Comparison of ENCODE assay signal across 8 cellular contexts in genomic region chr6:148761532-148761951, GRCh38. TPM values are rescaled to one million over a fixed set of nuclear protein-coding genes. Genes with fewer than 3 reads are reported as not detected.
DNase-seq lines count a peak whose midpoint lies in the region; ATAC-seq, FAIRE-seq and TF ChIP-seq lines count a peak whose summit lies in the region.

No MANE protein-coding gene starts in this region.

- peaks cover 0 to 25% (median 10%) of the 10 kb centered on the region in 4 donors for H3K4me1 ChIP-seq in Peyer's patch
- no peaks in the 10 kb centered on the region for H3K4me1 ChIP-seq in colonic mucosa

- no peak for TF ChIP-seq CTCF in Peyer's patch (IDR thresholded peaks at IDR 0.05)
- TF ChIP-seq CTCF in colonic mucosa (IDR thresholded peaks at IDR 0.05): no peak

- H3K36me3 ChIP-seq in Peyer's patch: no peaks in the 10 kb centered on the region
- no peaks in the 10 kb centered on the region for H3K36me3 ChIP-seq in colonic mucosa

- peak; percentile 4 for ATAC-seq in GM18498 (IDR thresholded peaks at IDR 0.05; ENCODE audit: unreplicated experiment)
- peak; percentile 28 to 50 for ATAC-seq in naive thymus-derived CD8-positive, alpha-beta T cell

- TF ChIP-seq POLR2A in Peyer's patch (IDR thresholded peaks at IDR 0.05) (no peak), H54 (IDR thresholded peaks at IDR 0.05; ENCODE audit: low read depth, low read length) (no peak)

- H3K4me3 Mint-ChIP-seq in naive thymus-derived CD8-positive, alpha-beta T cell: peak overlapping the region; percentile 69 to 87 (median 79)

- peak overlapping the region; percentile 78 to 97 (median 92) for H3K27ac Mint-ChIP-seq in naive thymus-derived CD8-positive, alpha-beta T cell

- H3K4me3 ChIP-seq in Peyer's patch: peak overlapping the region in 3 of 4 donors; percentile 6 to 26 (median 26)
- no peak overlapping the region for H3K4me3 ChIP-seq in colonic mucosa

- H3K36me3 Mint-ChIP-seq in naive thymus-derived CD8-positive, alpha-beta T cell: no peaks in the 10 kb centered on the region

- no peak for FAIRE-seq in H54 (lab: Jason Lieb, UNC)

- no peaks in the 10 kb centered on the region for H3K9me3 Mint-ChIP-seq in naive thymus-derived CD8-positive, alpha-beta T cell

- peak in 2 of 3 donors; percentile 69 to 74 for DNase-seq in Peyer's patch
- DNase-seq in colonic mucosa: no peak
- peak in 6 of 10 donors; percentile 47 to 71 (median 57) for DNase-seq in naive thymus-derived CD8-positive, alpha-beta T cell
- no peak for DNase-seq in effector CD8-positive, alpha-beta T cell (lab: John Stamatoyannopoulos, UW)
- DNase-seq in H4 (ENCODE audit: low spot score): no peak
- no peak for DNase-seq in H54 (ENCODE audit: insufficient read length, low spot score)
- no peak for DNase-seq in mesenteric fat pad (ENCODE audit: low spot score)

- H3K9me3 ChIP-seq in Peyer's patch (no peaks in the 10 kb centered on the region), colonic mucosa (no peaks in the 10 kb centered on the region)

- H3K9ac ChIP-seq in colonic mucosa (ENCODE audit: low read depth in 2 of 2, low read length in 2 of 2): no peak overlapping the region

- peaks cover 0 to 7% (median 0%) of the 10 kb centered on the region in 5 donors for H3K27me3 Mint-ChIP-seq in naive thymus-derived CD8-positive, alpha-beta T cell

- intact Hi-C loops in colonic mucosa (cut with DNase I): no loop called here

- peak overlapping the region; percentile 72 to 81 (median 76) for H3K27ac ChIP-seq in Peyer's patch
- H3K27ac ChIP-seq in colonic mucosa: peak overlapping the region; percentile 62

- peaks cover 20 to 84% (median 50%) of the 10 kb centered on the region in 4 donors for H3K4me1 Mint-ChIP-seq in naive thymus-derived CD8-positive, alpha-beta T cell

- POLR2A ChIA-PET in naive thymus-derived CD8-positive, alpha-beta T cell (lab: Charles Lee): interaction anchor here (0.7 to 2.0 kb wide), 7 partner anchors 9 to 183 kb away, joined by 3 to 14 read pairs (median 4); partner anchors contain the start of gene UST

- H3K27me3 ChIP-seq in Peyer's patch: no peaks in the 10 kb centered on the region
- H3K27me3 ChIP-seq in colonic mucosa: no peaks in the 10 kb centered on the region

RNA-seq across cellular contexts. Expression of gene UST, which starts 14.7 kb away (rescaled TPM):
- total RNA-seq in Peyer's patch: 10 to 100 TPM in 1 of 4 donors, 1 to 10 TPM in 3; 3.0 to 37.1 (median 4.6) TPM
- 1 to 10 TPM; 1.1 to 2.7 TPM for total RNA-seq in colonic mucosa
- total RNA-seq in naive thymus-derived CD8-positive, alpha-beta T cell: 1 to 10 TPM in 1 of 2 experiments, under 1 TPM in 1; 0.47 to 1.1 TPM
- polyA plus RNA-seq in naive thymus-derived CD8-positive, alpha-beta T cell: 1 to 10 TPM in 1 of 3 donors, under 1 TPM in 2; 0.08 to 1.4 (median 0.26) TPM
- total RNA-seq in H4 (2014; rRNA removed; shearing (Covaris generic)): 9.3 and 11.7 TPM in 2 replicates
- total RNA-seq in mesenteric fat pad: 5.2 TPM

Comparison
In these comparisons a context has a peak if more than half of its experiments do, and no peak if none do; other contexts are left out.
1. DNase-seq: peak in Peyer's patch (2 of 3) and naive thymus-derived CD8-positive, alpha-beta T cell (6 of 10); none in colonic mucosa (single experiment), effector CD8-positive, alpha-beta T cell (single experiment), H4 (single experiment), H54 (single experiment) and mesenteric fat pad (single experiment).